9 cellular contexts compared by ENCODE assay signal in the genomic region with DNA sequence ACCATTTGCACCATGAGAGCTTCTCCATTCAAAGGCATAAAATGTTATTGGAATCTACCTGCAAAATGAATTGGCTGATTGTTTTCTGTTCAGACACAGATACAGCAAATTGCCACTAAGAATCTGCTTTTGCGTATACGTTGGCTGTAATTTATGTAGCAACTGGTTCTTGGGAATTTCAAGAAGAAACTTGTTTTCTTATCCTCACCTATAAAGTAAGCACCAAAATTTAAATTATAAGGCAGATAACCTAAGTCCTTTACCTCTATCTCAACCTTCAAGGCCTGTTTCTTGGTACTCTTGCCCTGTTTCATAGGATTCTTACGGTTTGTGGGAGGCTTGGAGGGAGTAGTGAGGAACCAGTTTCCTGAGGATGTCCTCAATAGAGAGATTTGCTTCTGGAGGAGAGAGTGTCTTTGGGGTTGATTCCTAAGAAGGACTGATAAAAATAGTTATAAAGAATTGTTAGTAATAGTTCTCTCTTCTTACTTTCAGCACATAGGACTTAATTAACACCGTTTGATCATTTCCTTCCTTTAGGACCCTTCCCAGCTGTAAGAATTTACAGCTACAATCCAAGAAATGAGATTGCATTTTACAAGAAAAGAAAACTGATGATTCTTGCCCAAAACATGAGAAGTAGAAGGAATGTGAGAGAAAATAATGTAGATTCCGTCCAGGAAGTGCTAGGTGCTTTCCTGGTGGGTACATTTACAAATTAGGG. TPM values are rescaled to one million over a fixed set of nuclear protein-coding genes. Genes with fewer than 3 reads are reported as not detected.
DNase-seq lines count a peak whose midpoint lies in the region; ATAC-seq and TF ChIP-seq lines count a peak whose summit lies in the region.
"Had no signal": no experiment of that assay in that cellular context is flagged by ENCODE, and none has a peak within 500 bp of the region (broad histone marks: within the 10 kb centered on the region; RNA-seq: fewer than 3 reads in every experiment).

No MANE protein-coding gene starts in this region.

- H3K9me2 ChIP-seq in OCI-LY1 (ENCODE audit: low read depth, low read length), result no peaks in the 10 kb centered on the region

- in situ Hi-C loops in HAP-1 (cut with MboI; ENCODE audit: low sequenced_read_pairs), result no loop called here

- H3K27me3 ChIP-seq in GM06990 (replicated peaks; ENCODE audit: control insufficient read depth, insufficient read depth, low read length) (no peaks in the 10 kb centered on the region), OCI-LY1 (ENCODE audit: insufficient read depth, low read length) (no peaks in the 10 kb centered on the region), rectal smooth muscle tissue (ENCODE audit: control insufficient read depth, insufficient read depth, low read length) (no peaks in the 10 kb centered on the region), HAP-1 (ENCODE audit: low read depth) (no peaks in the 10 kb centered on the region)

- DNase-seq in GM06990 (ENCODE audit: extremely low read depth, insufficient read length), result no peak
- DNase-seq in dermis blood vessel endothelial cell, result peak; percentile 11
- DNase-seq in middle frontal gyrus (ENCODE audit: extremely low spot score, low spot score), result no peak
- DNase-seq in HAP-1 (ENCODE audit: low spot score in 2 of 2), result no peak
- DNase-seq: stimulated activated CD4-positive, alpha-beta T cell treated with anti-CD3 and anti-CD28 coated beads, Interleukin-1b, Interleukin-23, amount 100 ng/mL, for 48 hours had no signal

- H3K27ac ChIP-seq in OCI-LY1 (ENCODE audit: low read depth, low read length, poor library complexity, severe bottlenecking) (peak overlapping the region; percentile 86), rectal smooth muscle tissue (ENCODE audit: low read depth, low read length) (peak overlapping the region; percentile 80)

- H3K9ac ChIP-seq in OCI-LY1 (ENCODE audit: low read length), result peak overlapping the region; percentile 78
- H3K9ac ChIP-seq in rectal smooth muscle tissue (ENCODE audit: low read length), result no peak overlapping the region

- no peaks in the 10 kb centered on the region for H3F3A ChIP-seq in OCI-LY1 (ENCODE audit: insufficient read depth, low read length)

- TF ChIP-seq CTCF in GM06990 (IDR thresholded peaks at IDR 0.05; ENCODE audit: insufficient read depth, low read length, poor library complexity, severe bottlenecking) (no peak), OCI-LY1 (IDR thresholded peaks at IDR 0.05; ENCODE audit: low read length) (no peak)

- H3K36me3 ChIP-seq in GM06990 (ENCODE audit: control insufficient read depth, insufficient read depth, low read length) (no peaks in the 10 kb centered on the region), OCI-LY1 (ENCODE audit: insufficient read depth, low read length) (no peaks in the 10 kb centered on the region), rectal smooth muscle tissue (ENCODE audit: control insufficient read depth, insufficient read depth, low read length) (no peaks in the 10 kb centered on the region), HAP-1 (replicated peaks) (no peaks in the 10 kb centered on the region)

- peak overlapping the region; percentile 74 for H3K4me2 ChIP-seq in OCI-LY1 (ENCODE audit: low read length)

- peaks cover 67% of the 10 kb centered on the region for H3K4me1 ChIP-seq in OCI-LY1 (ENCODE audit: insufficient read depth, low read length, severe bottlenecking)
- H3K4me1 ChIP-seq in rectal smooth muscle tissue (ENCODE audit: control insufficient read depth, insufficient read depth, low read length), result peaks cover 6% of the 10 kb centered on the region
- peaks cover 31% of the 10 kb centered on the region for H3K4me1 ChIP-seq in HAP-1

- H3K4me3 ChIP-seq in GM06990 (replicated peaks; ENCODE audit: low read depth, low read length) (peak overlapping the region; percentile 75), OCI-LY1 (ENCODE audit: low read depth, low read length, poor library complexity, severe bottlenecking) (peak overlapping the region; percentile 71), rectal smooth muscle tissue (ENCODE audit: low read length) (peak overlapping the region; percentile 83), HAP-1 (no peak overlapping the region; the same call in 1 of the 2 replicates)

- ATAC-seq in HG03196 (IDR thresholded peaks at IDR 0.05; ENCODE audit: unreplicated experiment) (no peak), HG03460 (IDR thresholded peaks at IDR 0.05; ENCODE audit: unreplicated experiment) (no peak)

- H3K9me3 ChIP-seq in OCI-LY1 (ENCODE audit: low read length) (no peaks in the 10 kb centered on the region), HAP-1 (no peaks in the 10 kb centered on the region)

- H2AFZ ChIP-seq in OCI-LY1 (ENCODE audit: low read length), result no peak overlapping the region

- H3K79me2 ChIP-seq in OCI-LY1 (ENCODE audit: insufficient read depth, low read length), result peaks cover 30% of the 10 kb centered on the region

- H4K20me1 ChIP-seq in OCI-LY1 (ENCODE audit: insufficient read depth, low read length), result no peaks in the 10 kb centered on the region

RNA-seq across cellular contexts. Expression of a gene that starts 2.0 kb away (rescaled TPM):
- total RNA-seq in dermis blood vessel endothelial cell, result 1.0 and 1.4 TPM in 2 replicates

RNA-seq across cellular contexts. Expression of a gene that starts 30.4 kb away (rescaled TPM):
- total RNA-seq in dermis blood vessel endothelial cell, result not detected in 2 replicates
